In the genomic region with DNA sequence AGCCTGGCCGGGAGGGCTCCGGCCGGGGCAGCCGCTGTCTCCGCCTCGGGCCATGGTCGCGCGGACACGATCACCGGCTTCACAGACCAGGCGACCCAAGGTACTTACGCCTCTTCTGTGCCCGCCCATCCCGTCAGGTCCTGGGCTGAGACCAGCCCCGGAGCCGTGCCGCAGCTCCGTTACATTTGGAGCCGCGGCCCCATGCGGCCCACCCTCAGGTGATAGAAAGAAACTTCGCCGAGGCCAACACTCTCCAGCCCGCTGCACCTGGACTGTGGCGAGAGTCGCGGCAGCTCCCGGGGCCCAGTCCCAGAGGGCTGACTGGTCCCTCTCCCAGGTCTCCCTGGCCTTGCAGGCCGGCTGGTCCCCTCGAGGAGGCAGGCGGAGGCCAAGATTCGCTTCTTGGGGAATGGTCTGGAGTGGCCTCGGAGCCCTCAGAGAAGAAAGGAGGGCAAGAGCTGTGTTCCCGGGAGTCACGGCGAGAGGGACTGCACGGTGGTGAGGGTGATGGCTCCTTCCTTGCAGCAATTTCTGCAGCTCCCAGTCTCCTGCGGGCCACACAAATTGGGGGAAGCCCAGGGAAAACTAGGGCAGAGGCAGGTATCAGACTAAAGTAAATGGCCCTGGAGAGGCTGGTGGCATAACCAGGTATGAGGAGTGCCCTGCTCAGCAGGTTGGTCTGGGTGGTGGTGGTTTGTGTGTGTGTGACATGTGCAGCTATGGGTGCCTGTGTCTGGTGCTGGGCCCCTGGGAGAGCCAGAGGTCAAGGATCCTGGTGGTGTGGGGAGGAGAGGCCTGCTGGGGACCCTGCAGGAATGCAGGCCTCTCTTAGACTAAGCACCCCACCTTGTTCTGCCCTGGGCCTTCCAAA, we compare ENCODE assay signal across 1 cellular context.
A peak's percentile ranks its signal among the peaks of the same experiment; 100 is the strongest.
TF ChIP-seq lines count a peak whose summit lies in the region.

No MANE protein-coding gene starts in this region.

TF ChIP-seq in HepG2, 621 proteins besides CTCF, POLR2A, EP300 and RAD21 (continued from another document):
- TF ChIP-seq, protein P1, sequence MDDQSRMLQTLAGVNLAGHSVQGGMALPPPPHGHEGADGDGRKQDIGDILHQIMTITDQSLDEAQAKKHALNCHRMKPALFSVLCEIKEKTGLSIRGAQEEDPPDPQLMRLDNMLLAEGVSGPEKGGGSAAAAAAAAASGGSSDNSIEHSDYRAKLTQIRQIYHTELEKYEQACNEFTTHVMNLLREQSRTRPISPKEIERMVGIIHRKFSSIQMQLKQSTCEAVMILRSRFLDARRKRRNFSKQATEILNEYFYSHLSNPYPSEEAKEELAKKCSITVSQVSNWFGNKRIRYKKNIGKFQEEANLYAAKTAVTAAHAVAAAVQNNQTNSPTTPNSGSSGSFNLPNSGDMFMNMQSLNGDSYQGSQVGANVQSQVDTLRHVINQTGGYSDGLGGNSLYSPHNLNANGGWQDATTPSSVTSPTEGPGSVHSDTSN (CRISPR knock-in tag; IDR thresholded peaks at IDR 0.05; ENCODE audit: borderline replicate concordance) = no peak
- no peak for TF ChIP-seq ZFAT (CRISPR knock-in tag; conservative IDR thresholded peaks at IDR 0.05)
- TF ChIP-seq MTA1 (CRISPR knock-in tag; IDR thresholded peaks at IDR 0.05; ENCODE audit: borderline replicate concordance) = peak; percentile 90; the same call in 1 of the 2 replicates
- TF ChIP-seq SNAI1 (CRISPR knock-in tag; IDR thresholded peaks at IDR 0.05; ENCODE audit: borderline replicate concordance) = 0 out of 2 replicates have a peak, but pooled peaks have one; percentile 28
- no peak for TF ChIP-seq PHF5A (CRISPR knock-in tag; IDR thresholded peaks at IDR 0.05; ENCODE audit: low read depth, unreplicated experiment)
- no peak for TF ChIP-seq TP53 (CRISPR knock-in tag; conservative IDR thresholded peaks at IDR 0.05)
- TF ChIP-seq TBP (CRISPR knock-in tag; IDR thresholded peaks at IDR 0.05) = 0 out of 2 replicates have a peak, but pooled peaks have one; percentile 71
- TF ChIP-seq, protein P2, sequence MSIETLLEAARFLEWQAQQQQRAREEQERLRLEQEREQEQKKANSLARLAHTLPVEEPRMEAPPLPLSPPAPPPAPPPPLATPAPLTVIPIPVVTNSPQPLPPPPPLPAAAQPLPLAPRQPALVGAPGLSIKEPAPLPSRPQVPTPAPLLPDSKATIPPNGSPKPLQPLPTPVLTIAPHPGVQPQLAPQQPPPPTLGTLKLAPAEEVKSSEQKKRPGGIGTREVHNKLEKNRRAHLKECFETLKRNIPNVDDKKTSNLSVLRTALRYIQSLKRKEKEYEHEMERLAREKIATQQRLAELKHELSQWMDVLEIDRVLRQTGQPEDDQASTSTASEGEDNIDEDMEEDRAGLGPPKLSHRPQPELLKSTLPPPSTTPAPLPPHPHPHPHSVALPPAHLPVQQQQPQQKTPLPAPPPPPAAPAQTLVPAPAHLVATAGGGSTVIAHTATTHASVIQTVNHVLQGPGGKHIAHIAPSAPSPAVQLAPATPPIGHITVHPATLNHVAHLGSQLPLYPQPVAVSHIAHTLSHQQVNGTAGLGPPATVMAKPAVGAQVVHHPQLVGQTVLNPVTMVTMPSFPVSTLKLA (IDR thresholded peaks at IDR 0.05) = no peak
- no peak for TF ChIP-seq RORA (CRISPR knock-in tag; IDR thresholded peaks at IDR 0.05)
- no peak for TF ChIP-seq HDAC6 (IDR thresholded peaks at IDR 0.05; ENCODE audit: low read depth, low read length)
- no peak for TF ChIP-seq DPF2 (CRISPR knock-in tag; IDR thresholded peaks at IDR 0.05; ENCODE audit: borderline replicate concordance, low read depth)
- no peak for TF ChIP-seq HMG20B (CRISPR knock-in tag; conservative IDR thresholded peaks at IDR 0.05)
- no peak for TF ChIP-seq NAIF1 (CRISPR knock-in tag; IDR thresholded peaks at IDR 0.05; ENCODE audit: borderline replicate concordance)
